1 cellular context compared by ENCODE assay signal in genomic region chr13:111033172-111034133, GRCh38.
TF ChIP-seq lines count a peak whose summit lies in the region.

No MANE protein-coding gene starts in this region.

TF ChIP-seq in K562, 482 proteins besides CTCF, POLR2A, EP300 and RAD21 (continued from another document):
- no peak for TF ChIP-seq ARID3B (CRISPR knock-in tag; IDR thresholded peaks at IDR 0.05; ENCODE audit: borderline replicate concordance)
- TF ChIP-seq KAT7 (CRISPR knock-in tag; IDR thresholded peaks at IDR 0.05; ENCODE audit: borderline replicate concordance): no peak
- TF ChIP-seq ZFP1 (CRISPR knock-in tag; IDR thresholded peaks at IDR 0.05): no peak
- no peak for TF ChIP-seq ZBTB49 (CRISPR knock-in tag; IDR thresholded peaks at IDR 0.05; ENCODE audit: borderline replicate concordance)
- TF ChIP-seq RBM34 (IDR thresholded peaks at IDR 0.05; ENCODE audit: borderline replicate concordance, insufficient read depth, low read length): no peak
- TF ChIP-seq HIVEP1 (CRISPR knock-in tag; IDR thresholded peaks at IDR 0.05): no peak
- TF ChIP-seq ZNF143 (CRISPR knock-in tag; IDR thresholded peaks at IDR 0.05): no peak
- TF ChIP-seq ADNP (tag; IDR thresholded peaks at IDR 0.05): no peak
- TF ChIP-seq CXXC5 (CRISPR knock-in tag; IDR thresholded peaks at IDR 0.05): peak; percentile 30; the same call in 1 of the 2 replicates
- peak; percentile 51; the same call in 1 of the 2 replicates for TF ChIP-seq L3MBTL2 (IDR thresholded peaks at IDR 0.05)
- TF ChIP-seq PBX2 (CRISPR knock-in tag; IDR thresholded peaks at IDR 0.05; ENCODE audit: low read depth): no peak
- TF ChIP-seq PBX2 (tag; conservative IDR thresholded peaks at IDR 0.05; ENCODE audit: low read depth): no peak
- TF ChIP-seq GATAD2B (IDR thresholded peaks at IDR 0.05; ENCODE audit: borderline replicate concordance): no peak
- TF ChIP-seq ZNF133 (CRISPR knock-in tag; IDR thresholded peaks at IDR 0.05): no peak
- TF ChIP-seq MGA (IDR thresholded peaks at IDR 0.05): peak; percentile 38
- TF ChIP-seq MEIS2 (IDR thresholded peaks at IDR 0.05; ENCODE audit: partially characterized antibody): no peak
- no peak for TF ChIP-seq SAP30 (IDR thresholded peaks at IDR 0.05; ENCODE audit: borderline replicate concordance, insufficient read depth, low read depth, low read length, poor library complexity, severe bottlenecking)
- no peak for TF ChIP-seq TAF15 (IDR thresholded peaks at IDR 0.05; ENCODE audit: low read depth, low read length)
- no peak for TF ChIP-seq MBD1 (CRISPR knock-in tag; IDR thresholded peaks at IDR 0.05)
- no peak for TF ChIP-seq RHOXF2B (CRISPR knock-in tag; conservative IDR thresholded peaks at IDR 0.05)
TF ChIP-seq in K562: peak in this region for 9.
